Comparison of ENCODE assay signal across 18 cellular contexts in the genomic region with DNA sequence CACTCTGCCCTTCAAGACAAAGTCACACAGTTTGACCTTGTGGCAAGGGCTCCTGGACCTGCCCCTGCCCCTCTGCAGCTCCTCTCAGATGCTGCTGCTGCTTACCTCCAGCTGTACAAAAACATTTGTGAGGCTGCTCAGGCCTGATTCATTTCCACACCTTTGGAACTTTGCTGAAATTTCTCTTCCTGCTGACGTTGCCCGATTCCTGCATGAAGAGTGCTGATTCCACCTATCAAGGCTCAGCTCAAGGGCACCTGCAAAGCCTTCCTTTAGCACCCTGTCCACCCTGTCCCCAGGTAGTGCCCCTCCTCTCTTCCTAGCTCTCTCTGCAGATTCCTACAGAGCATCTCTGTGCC.
A peak's percentile ranks its signal among the peaks of the same experiment; 100 is the strongest.
DNase-seq lines count a peak whose midpoint lies in the region; ATAC-seq, FAIRE-seq and TF ChIP-seq lines count a peak whose summit lies in the region.
"Had no signal": no experiment of that assay in that cellular context is flagged by ENCODE, and none has a peak within 500 bp of the region (broad histone marks: within the 10 kb centered on the region; RNA-seq: fewer than 3 reads in every experiment).

No MANE protein-coding gene starts in this region.

- no peaks in the 10 kb centered on the region for H3K9me3 Mint-ChIP-seq in mesothelial cell of epicardium
- no peaks in the 10 kb centered on the region for H3K9me3 Mint-ChIP-seq in stimulated activated effector memory CD8-positive, alpha-beta T cell treated with anti-CD3 and anti-CD28 coated beads, Interleukin-12 subunit alpha, Interleukin-12 subunit beta, amount 100 ng/mL, for 72 hours
- no peaks in the 10 kb centered on the region for H3K9me3 Mint-ChIP-seq in activated T-helper 1 cell treated with anti-CD3 and anti-CD28 coated beads, Interleukin-12 subunit alpha, Interleukin-12 subunit beta, Interleukin-2, Interleukin-4 antibody, amounts not matched to agents 30 ng/mL and 10 ng/mL and 1 ng/mL, durations not matched to agents 14 hours and 24 hours and 36 hours

- peak overlapping the region; percentile 65 for H2AFZ ChIP-seq in Loucy (ENCODE audit: low read length)

- H3K27me3 Mint-ChIP-seq in mesothelial cell of epicardium (ENCODE audit: low read depth) = no peaks in the 10 kb centered on the region
- H3K27me3 Mint-ChIP-seq in activated T-helper 1 cell treated with anti-CD3 and anti-CD28 coated beads, Interleukin-12 subunit alpha, Interleukin-12 subunit beta, Interleukin-2, Interleukin-4 antibody, amounts not matched to agents 30 ng/mL and 10 ng/mL and 1 ng/mL, durations not matched to agents 14 hours and 24 hours and 36 hours (ENCODE audit: insufficient read depth) = peaks cover 2% of the 10 kb centered on the region

- H3K27ac Mint-ChIP-seq in mesothelial cell of epicardium = peak overlapping the region; percentile 3
- no peak overlapping the region for H3K27ac Mint-ChIP-seq in stimulated activated effector memory CD8-positive, alpha-beta T cell treated with anti-CD3 and anti-CD28 coated beads, Interleukin-12 subunit alpha, Interleukin-12 subunit beta, amount 100 ng/mL, for 72 hours
- no peak overlapping the region for H3K27ac Mint-ChIP-seq in activated T-helper 1 cell treated with anti-CD3 and anti-CD28 coated beads, Interleukin-12 subunit alpha, Interleukin-12 subunit beta, Interleukin-2, Interleukin-4 antibody, amounts not matched to agents 30 ng/mL and 10 ng/mL and 1 ng/mL, durations not matched to agents 14 hours and 24 hours and 36 hours
- H3K27ac Mint-ChIP-seq: CD4-positive, CD25-positive, alpha-beta regulatory T cell had no signal

- no peaks in the 10 kb centered on the region for H3K79me2 ChIP-seq in Loucy (ENCODE audit: insufficient read depth, low read length)

- no peaks in the 10 kb centered on the region for H3K9me2 ChIP-seq in Loucy (replicated peaks; ENCODE audit: low read depth, low read length)

- TF ChIP-seq CTCF in Loucy (conservative IDR thresholded peaks at IDR 0.05; ENCODE audit: low read length) (no peak), bronchial epithelial cell (IDR thresholded peaks at IDR 0.05; ENCODE audit: insufficient read depth, low read length, severe bottlenecking) (no peak), mesothelial cell of epicardium (IDR thresholded peaks at IDR 0.05; ENCODE audit: unreplicated experiment) (no peak)

- no peak overlapping the region for H3K4me2 ChIP-seq in Loucy (ENCODE audit: low read depth, low read length, poor library complexity, severe bottlenecking)

- H3K9me3 ChIP-seq in Loucy (ENCODE audit: insufficient read depth, low read depth, low read length) = no peaks in the 10 kb centered on the region

- H3K36me3 ChIP-seq in Loucy (ENCODE audit: insufficient read depth, low read length) = no peaks in the 10 kb centered on the region
- H3K36me3 ChIP-seq in bronchial epithelial cell (ENCODE audit: control insufficient read depth, insufficient read depth, low read length) = no peaks in the 10 kb centered on the region

- H3K36me3 Mint-ChIP-seq in mesothelial cell of epicardium = no peaks in the 10 kb centered on the region
- no peaks in the 10 kb centered on the region for H3K36me3 Mint-ChIP-seq in stimulated activated effector memory CD8-positive, alpha-beta T cell treated with anti-CD3 and anti-CD28 coated beads, Interleukin-12 subunit alpha, Interleukin-12 subunit beta, amount 100 ng/mL, for 72 hours
- no peaks in the 10 kb centered on the region for H3K36me3 Mint-ChIP-seq in activated T-helper 1 cell treated with anti-CD3 and anti-CD28 coated beads, Interleukin-12 subunit alpha, Interleukin-12 subunit beta, Interleukin-2, Interleukin-4 antibody, amounts not matched to agents 30 ng/mL and 10 ng/mL and 1 ng/mL, durations not matched to agents 14 hours and 24 hours and 36 hours (ENCODE audit: low read depth)
- H3K36me3 Mint-ChIP-seq: CD4-positive, CD25-positive, alpha-beta regulatory T cell had no signal

- peaks cover 84% of the 10 kb centered on the region for H3K4me1 ChIP-seq in Loucy (ENCODE audit: insufficient read depth, low read length, poor library complexity, severe bottlenecking)

- no peak overlapping the region for H3K4me3 ChIP-seq in Loucy (ENCODE audit: low read length, poor library complexity, severe bottlenecking)
- H3K4me3 ChIP-seq in bronchial epithelial cell (ENCODE audit: low read depth, low read length) = no peak overlapping the region
- H3K4me3 ChIP-seq: GM12878 had no signal

- H4K20me1 ChIP-seq in Loucy (ENCODE audit: insufficient read depth, low read length, poor library complexity, severe bottlenecking) = no peaks in the 10 kb centered on the region

- DNase-seq in bronchial epithelial cell (ENCODE audit: low read depth) = peak; percentile 51
- DNase-seq in mesothelial cell of epicardium (ENCODE audit: low spot score in 2 of 2, unreplicated experiment in 2 of 2) = no peak
- DNase-seq in stimulated activated effector memory CD8-positive, alpha-beta T cell treated with anti-CD3 and anti-CD28 coated beads, Interleukin-12 subunit alpha, Interleukin-12 subunit beta, amount 100 ng/mL, for 72 hours (ENCODE audit: low spot score in 2 of 2) = no peak
- no peak for DNase-seq in NCI-H2081 (lab: John Stamatoyannopoulos, UW)
- no peak for DNase-seq in HTR-8/SVneo (ENCODE audit: insufficient read length, low spot score)
- no peak for DNase-seq in activated T-helper 1 cell treated with anti-CD3 and anti-CD28 coated beads, Interleukin-12 subunit alpha, Interleukin-12 subunit beta, Interleukin-2, Interleukin-4 antibody, amounts not matched to agents 30 ng/mL and 10 ng/mL and 1 ng/mL, durations not matched to agents 14 hours and 24 hours and 36 hours (ENCODE audit: low spot score)
- DNase-seq in left ventricle myocardium superior = no peak
- DNase-seq: CD4-positive, CD25-positive, alpha-beta regulatory T cell; KBM-7; NCI-H1048; NCI-H1436 treated with DMSO at 0.1 percent for 48 hours; NCI-H510A treated with DMSO at 0.1 percent for 48 hours; SHP77 treated with DMSO at 0.1 percent for 48 hours had no signal

- peak; percentile 11 for ATAC-seq in stimulated activated effector memory CD8-positive, alpha-beta T cell treated with anti-CD3 and anti-CD28 coated beads, Interleukin-12 subunit alpha, Interleukin-12 subunit beta, amount 100 ng/mL, for 72 hours
- no peak for ATAC-seq in left ventricle myocardium superior
- ATAC-seq: GM12878, Panc1 had no signal

- H3K27me3 ChIP-seq in Loucy (ENCODE audit: insufficient read depth, low read length, poor library complexity, severe bottlenecking) = no peaks in the 10 kb centered on the region
- no peaks in the 10 kb centered on the region for H3K27me3 ChIP-seq in bronchial epithelial cell (ENCODE audit: control insufficient read depth, insufficient read depth, low read length)

- peak overlapping the region; percentile 43 for H3K9ac ChIP-seq in Loucy (ENCODE audit: low read depth, low read length, poor library complexity, severe bottlenecking)

- peak; percentile 7 for FAIRE-seq in bronchial epithelial cell (lab: Jason Lieb, UNC)
- no peak for FAIRE-seq in HTR-8/SVneo (lab: Jason Lieb, UNC)
- FAIRE-seq: G401.6, GM12878, H1 had no signal

- intact Hi-C loops in activated T-helper 1 cell treated with anti-CD3 and anti-CD28 coated beads, Interleukin-12 subunit alpha, Interleukin-12 subunit beta, Interleukin-2, Interleukin-4 antibody, amounts not matched to agents 30 ng/mL and 10 ng/mL and 1 ng/mL, durations not matched to agents 14 hours and 24 hours and 36 hours (cut with micrococcal nuclease) = no loop called here
- intact Hi-C loops in left ventricle myocardium superior (cut with micrococcal nuclease) = no loop called here

- no peak overlapping the region for H3K4me3 Mint-ChIP-seq in mesothelial cell of epicardium
- no peak overlapping the region for H3K4me3 Mint-ChIP-seq in stimulated activated effector memory CD8-positive, alpha-beta T cell treated with anti-CD3 and anti-CD28 coated beads, Interleukin-12 subunit alpha, Interleukin-12 subunit beta, amount 100 ng/mL, for 72 hours
- H3K4me3 Mint-ChIP-seq in activated T-helper 1 cell treated with anti-CD3 and anti-CD28 coated beads, Interleukin-12 subunit alpha, Interleukin-12 subunit beta, Interleukin-2, Interleukin-4 antibody, amounts not matched to agents 30 ng/mL and 10 ng/mL and 1 ng/mL, durations not matched to agents 14 hours and 24 hours and 36 hours = no peak overlapping the region
- H3K4me3 Mint-ChIP-seq: CD4-positive, CD25-positive, alpha-beta regulatory T cell had no signal

- H3F3A ChIP-seq in Loucy (ENCODE audit: low read depth) = peaks cover 12% of the 10 kb centered on the region

- H3K4me1 Mint-ChIP-seq in mesothelial cell of epicardium = peaks cover 52% of the 10 kb centered on the region
- no peaks in the 10 kb centered on the region for H3K4me1 Mint-ChIP-seq in stimulated activated effector memory CD8-positive, alpha-beta T cell treated with anti-CD3 and anti-CD28 coated beads, Interleukin-12 subunit alpha, Interleukin-12 subunit beta, amount 100 ng/mL, for 72 hours
- H3K4me1 Mint-ChIP-seq in activated T-helper 1 cell treated with anti-CD3 and anti-CD28 coated beads, Interleukin-12 subunit alpha, Interleukin-12 subunit beta, Interleukin-2, Interleukin-4 antibody, amounts not matched to agents 30 ng/mL and 10 ng/mL and 1 ng/mL, durations not matched to agents 14 hours and 24 hours and 36 hours (ENCODE audit: low read depth) = peaks cover 9% of the 10 kb centered on the region
- H3K4me1 Mint-ChIP-seq: CD4-positive, CD25-positive, alpha-beta regulatory T cell had no signal
